In genomic region chr2:54626131-54626530, GRCh38 we compare ENCODE assay signal across 14 cellular contexts.
DNase-seq lines count a peak whose midpoint lies in the region; ATAC-seq and TF ChIP-seq lines count a peak whose summit lies in the region.
"Had no signal": no experiment of that assay in that cellular context is flagged by ENCODE, and none has a peak within 500 bp of the region (broad histone marks: within the 10 kb centered on the region; RNA-seq: fewer than 3 reads in every experiment).

No MANE protein-coding gene starts in this region.

- H2BK12ac ChIP-seq in trophoblast cell (ENCODE audit: low read length) = no peak overlapping the region

- H3K4ac ChIP-seq in trophoblast cell (ENCODE audit: low read depth, low read length) = no peak overlapping the region

- peaks cover 21% of the 10 kb centered on the region for H3K4me1 Mint-ChIP-seq in Caco-2 (ENCODE audit: low read depth, unreplicated experiment)
- H3K4me1 Mint-ChIP-seq: natural killer cell had no signal

- H3K4me1 ChIP-seq in BLaER1 = peaks cover 99% of the 10 kb centered on the region
- H3K4me1 ChIP-seq in Caco-2 = peaks cover 13% of the 10 kb centered on the region
- no peaks in the 10 kb centered on the region for H3K4me1 ChIP-seq in trophoblast cell (ENCODE audit: control insufficient read depth in 1 of 2, insufficient read depth in 2 of 2, low read length in 2 of 2)
- H3K4me1 ChIP-seq: colonic mucosa, foreskin keratinocyte, suprapubic skin had no signal

- H3K9ac ChIP-seq in BLaER1 (no peak overlapping the region), trophoblast cell (ENCODE audit: low read length) (no peak overlapping the region)

- H4K12ac ChIP-seq in trophoblast cell (ENCODE audit: low read depth, low read length) = no peak overlapping the region

- DNase-seq in Caco-2 (no peak), glomerular visceral epithelial cell (ENCODE audit: extremely low spot score) (peak; percentile 72), trophoblast cell (peak; percentile 66 to 84), middle frontal gyrus (ENCODE audit: extremely low spot score, low spot score) (no peak), NCI-H1417 treated with DMSO at 0.1 percent for 48 hours (lab: John Stamatoyannopoulos, UW) (no peak)
- no peak for DNase-seq in stimulated activated naive CD8-positive, alpha-beta T cell treated with anti-CD3 and anti-CD28 coated beads, Interleukin-15, Interleukin-2, amounts not matched to agents 100 U/mL and 50 U/mL, for 24 hours
- DNase-seq: activated CD4-positive, alpha-beta T cell treated with anti-CD3 and anti-CD28 coated beads, Interleukin-2, amount 50 U/mL, for 4 hours; amygdala; colonic mucosa; foreskin keratinocyte; natural killer cell had no signal

- H3K27me3 Mint-ChIP-seq in Caco-2 (ENCODE audit: insufficient read depth, unreplicated experiment) = no peaks in the 10 kb centered on the region

- H2AK5ac ChIP-seq in trophoblast cell (ENCODE audit: low read length) = no peak overlapping the region

- no peak overlapping the region for H2BK120ac ChIP-seq in trophoblast cell (ENCODE audit: insufficient read depth, low read length, poor library complexity)

- H3K23ac ChIP-seq in trophoblast cell (ENCODE audit: low read length) = no peak overlapping the region

- H3K9me3 ChIP-seq in BLaER1 (no peaks in the 10 kb centered on the region), Caco-2 (no peaks in the 10 kb centered on the region), trophoblast cell (ENCODE audit: insufficient read depth, low read depth, low read length) (no peaks in the 10 kb centered on the region)
- H3K9me3 ChIP-seq: colonic mucosa, suprapubic skin had no signal

- no peak overlapping the region for H2AFZ ChIP-seq in trophoblast cell (ENCODE audit: insufficient read depth, low read length, poor library complexity)

- peaks cover 99% of the 10 kb centered on the region for H3K36me3 ChIP-seq in BLaER1
- peaks cover 23% of the 10 kb centered on the region for H3K36me3 ChIP-seq in Caco-2 (ENCODE audit: control insufficient read depth, insufficient read depth, low read length)
- peaks cover 42 to 67% of the 10 kb centered on the region in 2 experiments for H3K36me3 ChIP-seq in trophoblast cell (ENCODE audit: control insufficient read depth in 1 of 2, insufficient read depth in 2 of 2, low read length in 2 of 2)

- peak overlapping the region; percentile 39 for H3K27ac ChIP-seq in BLaER1
- no peak overlapping the region for H3K27ac ChIP-seq in trophoblast cell (ENCODE audit: low read depth, low read length)
- H3K27ac ChIP-seq: colonic mucosa, foreskin keratinocyte, suprapubic skin had no signal

- no peak for ATAC-seq in HG02870 (IDR thresholded peaks at IDR 0.05; ENCODE audit: unreplicated experiment)
- no peak for ATAC-seq in stimulated activated naive CD8-positive, alpha-beta T cell treated with anti-CD3 and anti-CD28 coated beads, Interleukin-15, Interleukin-2, amounts not matched to agents 100 U/mL and 50 U/mL, for 24 hours
- ATAC-seq: foreskin keratinocyte, natural killer cell had no signal

- peaks cover 27% of the 10 kb centered on the region for H4K20me1 ChIP-seq in BLaER1

- H3K4me3 Mint-ChIP-seq in Caco-2 (ENCODE audit: unreplicated experiment) = no peak overlapping the region
- H3K4me3 Mint-ChIP-seq: natural killer cell had no signal

- BruUV-seq in Caco-2 (replicated peaks; lab: Mats Ljungman, UMichigan) = no TSS peak

- no peaks in the 10 kb centered on the region for H3K79me2 ChIP-seq in trophoblast cell (ENCODE audit: control insufficient read depth, insufficient read depth, low read length, poor library complexity)

- H3K4me3 ChIP-seq in BLaER1 (no peak overlapping the region), Caco-2 (ENCODE audit: low read depth, low read length) (no peak overlapping the region), trophoblast cell (ENCODE audit: low read depth, low read length) (no peak overlapping the region)
- H3K4me3 ChIP-seq: colonic mucosa, suprapubic skin had no signal

- H3K36me3 Mint-ChIP-seq in Caco-2 (ENCODE audit: insufficient read depth, unreplicated experiment) = peaks cover 100% of the 10 kb centered on the region

- H3K18ac ChIP-seq in trophoblast cell (ENCODE audit: low read length) = no peak overlapping the region

- H3K9me3 Mint-ChIP-seq in Caco-2 (ENCODE audit: unreplicated experiment) = no peaks in the 10 kb centered on the region
- H3K9me3 Mint-ChIP-seq: natural killer cell had no signal

- H3K79me1 ChIP-seq in trophoblast cell (ENCODE audit: low read length) = no peaks in the 10 kb centered on the region

- H3K14ac ChIP-seq in trophoblast cell (ENCODE audit: low read length) = no peak overlapping the region

- H2BK5ac ChIP-seq in trophoblast cell (ENCODE audit: low read depth, low read length, poor library complexity) = no peak overlapping the region

- POLR2A ChIA-PET in Caco-2 (lab: Charles Lee) = no interaction called here

- no peak for TF ChIP-seq CTCF in Caco-2 (IDR thresholded peaks at IDR 0.05; ENCODE audit: insufficient read depth in 1 of 2, low read depth in 1 of 2, low read length in 1 of 2, severe bottlenecking in 1 of 2, unreplicated experiment in 1 of 2)

- H4K8ac ChIP-seq in trophoblast cell (ENCODE audit: low read depth, low read length) = no peak overlapping the region

- peak overlapping the region; percentile 70 for H3K4me2 ChIP-seq in BLaER1
- no peak overlapping the region for H3K4me2 ChIP-seq in trophoblast cell (ENCODE audit: low read length)

- intact Hi-C loops in Caco-2 (cut with micrococcal nuclease; ENCODE audit: unreplicated experiment) = loop anchor here (1.0 kb wide), 1 partner anchor 16 kb away; no protein-coding TSS in a partner anchor

- no CpG with 5 or more reads among the region's 7 CpGs for WGBS in trophoblast cell (ENCODE audit: extremely low coverage, insufficient coverage, insufficient read length)

- no peaks in the 10 kb centered on the region for H3K27me3 ChIP-seq in BLaER1
- no peaks in the 10 kb centered on the region for H3K27me3 ChIP-seq in Caco-2 (replicated peaks; ENCODE audit: control insufficient read depth, insufficient read depth, low read length)
- H3K27me3 ChIP-seq in trophoblast cell (ENCODE audit: insufficient read depth, low read length) = no peaks in the 10 kb centered on the region
- H3K27me3 ChIP-seq: colonic mucosa, foreskin keratinocyte, suprapubic skin had no signal

- peak overlapping the region; percentile 4 for H3K27ac Mint-ChIP-seq in Caco-2 (ENCODE audit: unreplicated experiment)

- H4K91ac ChIP-seq in trophoblast cell (ENCODE audit: low read depth, low read length) = no peak overlapping the region

- CTCF ChIA-PET in Caco-2 (lab: Charles Lee) = no interaction called here

Comparison
In these comparisons a context has a peak if more than half of its experiments do, and no peak if none do; other contexts are left out.
1. DNase-seq: peak in glomerular visceral epithelial cell (single experiment) and trophoblast cell (2 of 2); none in Caco-2 (0 of 2), middle frontal gyrus (single experiment), NCI-H1417 treated with DMSO at 0.1 percent for 48 hours (single experiment) and stimulated activated naive CD8-positive, alpha-beta T cell treated with anti-CD3 and anti-CD28 coated beads, Interleukin-15, Interleukin-2, amounts not matched to agents 100 U/mL and 50 U/mL, for 24 hours (single experiment).